In the genomic region with DNA sequence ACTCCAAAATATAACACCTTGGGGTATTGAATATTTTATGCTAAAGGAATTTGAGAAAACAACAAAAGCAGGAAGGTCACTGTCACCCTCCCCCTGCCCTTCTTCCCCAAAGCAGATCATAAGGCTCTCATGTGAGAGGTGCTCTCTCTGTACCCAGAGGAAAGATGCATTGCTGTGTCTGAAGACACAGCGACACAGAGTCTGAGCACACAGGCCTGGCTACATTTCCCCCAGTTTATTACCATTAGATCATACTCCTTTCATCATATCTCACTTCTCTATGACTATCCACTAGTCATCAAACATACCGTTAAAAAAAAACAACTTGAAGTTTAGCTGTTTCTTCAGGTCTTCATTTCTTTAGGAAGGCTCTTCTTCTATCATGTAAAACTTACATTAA, we compare ENCODE assay signal across 21 cellular contexts.
DNase-seq lines count a peak whose midpoint lies in the region; ATAC-seq and TF ChIP-seq lines count a peak whose summit lies in the region.
"Had no signal": no experiment of that assay in that cellular context is flagged by ENCODE, and none has a peak within 500 bp of the region (broad histone marks: within the 10 kb centered on the region; RNA-seq: fewer than 3 reads in every experiment).

No MANE protein-coding gene starts in this region.

- H3K4me1 ChIP-seq in Loucy (ENCODE audit: insufficient read depth, low read length, poor library complexity, severe bottlenecking): peaks cover 8% of the 10 kb centered on the region
- no peaks in the 10 kb centered on the region for H3K4me1 ChIP-seq in mucosa of descending colon (ENCODE audit: low read depth)

- in situ Hi-C loops in GM13976 (cut with MboI; ENCODE audit: low sequenced_read_pairs, unreplicated experiment): loop anchor here (25.0 kb wide), 1 partner anchor 94 kb away; no protein-coding TSS in a partner anchor

- no peaks in the 10 kb centered on the region for H3K36me3 ChIP-seq in Loucy (ENCODE audit: insufficient read depth, low read length)
- no peaks in the 10 kb centered on the region for H3K36me3 ChIP-seq in mucosa of descending colon (ENCODE audit: low read depth)
- H3K36me3 ChIP-seq: MG63 had no signal

- H3K9ac ChIP-seq in Loucy (ENCODE audit: low read depth, low read length, poor library complexity, severe bottlenecking): no peak overlapping the region

- no peaks in the 10 kb centered on the region for H4K20me1 ChIP-seq in Loucy (ENCODE audit: insufficient read depth, low read length, poor library complexity, severe bottlenecking)

- H3K4me3 ChIP-seq in Loucy (ENCODE audit: low read length, poor library complexity, severe bottlenecking): no peak overlapping the region
- H3K4me3 ChIP-seq in epithelial cell of esophagus (ENCODE audit: low read length): no peak overlapping the region
- H3K4me3 ChIP-seq in mucosa of descending colon: no peak overlapping the region
- H3K4me3 ChIP-seq: A549, GM12878, MG63 had no signal

- no peak for TF ChIP-seq CTCF in Loucy (conservative IDR thresholded peaks at IDR 0.05; ENCODE audit: low read length)
- TF ChIP-seq CTCF in epithelial cell of esophagus (IDR thresholded peaks at IDR 0.05; ENCODE audit: insufficient read depth, low read depth, low read length, missing control alignments): no peak
- no peak for TF ChIP-seq CTCF in mucosa of descending colon (IDR thresholded peaks at IDR 0.05)
- no peak for TF ChIP-seq CTCF in GM13976 (IDR thresholded peaks at IDR 0.05; ENCODE audit: borderline replicate concordance, control extremely low read depth, extremely low read depth, insufficient read depth, missing control alignments)

- H2AFZ ChIP-seq in Loucy (ENCODE audit: low read length): peak overlapping the region; percentile 73

- H3K9me3 ChIP-seq in Loucy (ENCODE audit: insufficient read depth, low read depth, low read length) (no peaks in the 10 kb centered on the region), mucosa of descending colon (no peaks in the 10 kb centered on the region)
- H3K9me3 ChIP-seq: A549, MG63 had no signal

- no peak overlapping the region for H3K4me2 ChIP-seq in Loucy (ENCODE audit: low read depth, low read length, poor library complexity, severe bottlenecking)
- H3K4me2 ChIP-seq: A549 had no signal

- peak; percentile 42 for DNase-seq in ELR (ENCODE audit: low read depth)
- peak; percentile 51 for DNase-seq in epithelial cell of esophagus (ENCODE audit: low read depth)
- no peak for DNase-seq in mucosa of descending colon
- DNase-seq in GM13976 (ENCODE audit: low spot score): no peak
- DNase-seq: CD4-positive, CD25-positive, alpha-beta regulatory T cell; DMS79; Kasumi-1; MG63; NCI-H1092; NCI-H1436; NCI-H2029; NCI-H226; NCI-H524; NCI-H774; NK-92 treated with Interleukin-12 subunit alpha and Interleukin-12 subunit beta, amount 100 ng/mL, for 24 hours had no signal

- H3K9me2 ChIP-seq in Loucy (replicated peaks; ENCODE audit: low read depth, low read length): no peaks in the 10 kb centered on the region

- H3K79me2 ChIP-seq in Loucy (ENCODE audit: insufficient read depth, low read length): no peaks in the 10 kb centered on the region

- H3K27me3 ChIP-seq in Loucy (ENCODE audit: insufficient read depth, low read length, poor library complexity, severe bottlenecking): no peaks in the 10 kb centered on the region
- H3K27me3 ChIP-seq: MG63 had no signal

- intact Hi-C loops in mucosa of descending colon (cut with DNase I, micrococcal nuclease): no loop called here

- no peaks in the 10 kb centered on the region for H3F3A ChIP-seq in Loucy (ENCODE audit: low read depth)

- ATAC-seq in mucosa of descending colon (peak; percentile 38), HG02981 (IDR thresholded peaks at IDR 0.05; ENCODE audit: unreplicated experiment) (no peak), HG02571 (IDR thresholded peaks at IDR 0.05; ENCODE audit: unreplicated experiment) (no peak)
- ATAC-seq: A549, GM12878, Panc1 had no signal

Comparison
In these comparisons a context has a peak if more than half of its experiments do, and no peak if none do; other contexts are left out.
1. DNase-seq: peak in ELR (single experiment) and epithelial cell of esophagus (single experiment); none in mucosa of descending colon (0 of 3) and GM13976 (single experiment).